1 cellular context compared by ENCODE assay signal in genomic region chr11:32890843-32891656, GRCh38.
A peak's percentile ranks its signal among the peaks of the same experiment; 100 is the strongest.
TF ChIP-seq lines count a peak whose summit lies in the region.

No MANE protein-coding gene starts in this region.

TF ChIP-seq in HEK293, 187 proteins besides CTCF, POLR2A, EP300 and RAD21 (continued from another document and continues in another):
- TF ChIP-seq, protein P1, sequence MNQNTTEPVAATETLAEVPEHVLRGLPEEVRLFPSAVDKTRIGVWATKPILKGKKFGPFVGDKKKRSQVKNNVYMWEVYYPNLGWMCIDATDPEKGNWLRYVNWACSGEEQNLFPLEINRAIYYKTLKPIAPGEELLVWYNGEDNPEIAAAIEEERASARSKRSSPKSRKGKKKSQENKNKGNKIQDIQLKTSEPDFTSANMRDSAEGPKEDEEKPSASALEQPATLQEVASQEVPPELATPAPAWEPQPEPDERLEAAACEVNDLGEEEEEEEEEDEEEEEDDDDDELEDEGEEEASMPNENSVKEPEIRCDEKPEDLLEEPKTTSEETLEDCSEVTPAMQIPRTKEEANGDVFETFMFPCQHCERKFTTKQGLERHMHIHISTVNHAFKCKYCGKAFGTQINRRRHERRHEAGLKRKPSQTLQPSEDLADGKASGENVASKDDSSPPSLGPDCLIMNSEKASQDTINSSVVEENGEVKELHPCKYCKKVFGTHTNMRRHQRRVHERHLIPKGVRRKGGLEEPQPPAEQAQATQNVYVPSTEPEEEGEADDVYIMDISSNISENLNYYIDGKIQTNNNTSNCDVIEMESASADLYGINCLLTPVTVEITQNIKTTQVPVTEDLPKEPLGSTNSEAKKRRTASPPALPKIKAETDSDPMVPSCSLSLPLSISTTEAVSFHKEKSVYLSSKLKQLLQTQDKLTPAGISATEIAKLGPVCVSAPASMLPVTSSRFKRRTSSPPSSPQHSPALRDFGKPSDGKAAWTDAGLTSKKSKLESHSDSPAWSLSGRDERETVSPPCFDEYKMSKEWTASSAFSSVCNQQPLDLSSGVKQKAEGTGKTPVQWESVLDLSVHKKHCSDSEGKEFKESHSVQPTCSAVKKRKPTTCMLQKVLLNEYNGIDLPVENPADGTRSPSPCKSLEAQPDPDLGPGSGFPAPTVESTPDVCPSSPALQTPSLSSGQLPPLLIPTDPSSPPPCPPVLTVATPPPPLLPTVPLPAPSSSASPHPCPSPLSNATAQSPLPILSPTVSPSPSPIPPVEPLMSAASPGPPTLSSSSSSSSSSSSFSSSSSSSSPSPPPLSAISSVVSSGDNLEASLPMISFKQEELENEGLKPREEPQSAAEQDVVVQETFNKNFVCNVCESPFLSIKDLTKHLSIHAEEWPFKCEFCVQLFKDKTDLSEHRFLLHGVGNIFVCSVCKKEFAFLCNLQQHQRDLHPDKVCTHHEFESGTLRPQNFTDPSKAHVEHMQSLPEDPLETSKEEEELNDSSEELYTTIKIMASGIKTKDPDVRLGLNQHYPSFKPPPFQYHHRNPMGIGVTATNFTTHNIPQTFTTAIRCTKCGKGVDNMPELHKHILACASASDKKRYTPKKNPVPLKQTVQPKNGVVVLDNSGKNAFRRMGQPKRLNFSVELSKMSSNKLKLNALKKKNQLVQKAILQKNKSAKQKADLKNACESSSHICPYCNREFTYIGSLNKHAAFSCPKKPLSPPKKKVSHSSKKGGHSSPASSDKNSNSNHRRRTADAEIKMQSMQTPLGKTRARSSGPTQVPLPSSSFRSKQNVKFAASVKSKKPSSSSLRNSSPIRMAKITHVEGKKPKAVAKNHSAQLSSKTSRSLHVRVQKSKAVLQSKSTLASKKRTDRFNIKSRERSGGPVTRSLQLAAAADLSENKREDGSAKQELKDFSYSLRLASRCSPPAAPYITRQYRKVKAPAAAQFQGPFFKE (tag by site-specific recombination; IDR thresholded peaks at IDR 0.05; ENCODE audit: borderline replicate concordance): no peak
- TF ChIP-seq, protein P2, sequence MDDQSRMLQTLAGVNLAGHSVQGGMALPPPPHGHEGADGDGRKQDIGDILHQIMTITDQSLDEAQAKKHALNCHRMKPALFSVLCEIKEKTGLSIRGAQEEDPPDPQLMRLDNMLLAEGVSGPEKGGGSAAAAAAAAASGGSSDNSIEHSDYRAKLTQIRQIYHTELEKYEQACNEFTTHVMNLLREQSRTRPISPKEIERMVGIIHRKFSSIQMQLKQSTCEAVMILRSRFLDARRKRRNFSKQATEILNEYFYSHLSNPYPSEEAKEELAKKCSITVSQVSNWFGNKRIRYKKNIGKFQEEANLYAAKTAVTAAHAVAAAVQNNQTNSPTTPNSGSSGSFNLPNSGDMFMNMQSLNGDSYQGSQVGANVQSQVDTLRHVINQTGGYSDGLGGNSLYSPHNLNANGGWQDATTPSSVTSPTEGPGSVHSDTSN (CRISPR knock-in tag; IDR thresholded peaks at IDR 0.05): no peak
- no peak for TF ChIP-seq ZBTB48 (tag by site-specific recombination; IDR thresholded peaks at IDR 0.05)
- TF ChIP-seq ZNF518A (tag by site-specific recombination; conservative IDR thresholded peaks at IDR 0.05; ENCODE audit: low read depth): no peak
- no peak for TF ChIP-seq ZNF768 (tag by site-specific recombination; IDR thresholded peaks at IDR 0.05)
- TF ChIP-seq ZNF426 (tag by site-specific recombination; IDR thresholded peaks at IDR 0.05): no peak
- TF ChIP-seq ZNF157 (tag by site-specific recombination; IDR thresholded peaks at IDR 0.05): no peak
- no peak for TF ChIP-seq EGR2 (tag by site-specific recombination; IDR thresholded peaks at IDR 0.05; ENCODE audit: low read depth)
- no peak for TF ChIP-seq ZNF223 (tag by site-specific recombination; IDR thresholded peaks at IDR 0.05)
- TF ChIP-seq WT1 (tag by site-specific recombination; IDR thresholded peaks at IDR 0.05): peak; percentile 92
- TF ChIP-seq, protein P3, sequence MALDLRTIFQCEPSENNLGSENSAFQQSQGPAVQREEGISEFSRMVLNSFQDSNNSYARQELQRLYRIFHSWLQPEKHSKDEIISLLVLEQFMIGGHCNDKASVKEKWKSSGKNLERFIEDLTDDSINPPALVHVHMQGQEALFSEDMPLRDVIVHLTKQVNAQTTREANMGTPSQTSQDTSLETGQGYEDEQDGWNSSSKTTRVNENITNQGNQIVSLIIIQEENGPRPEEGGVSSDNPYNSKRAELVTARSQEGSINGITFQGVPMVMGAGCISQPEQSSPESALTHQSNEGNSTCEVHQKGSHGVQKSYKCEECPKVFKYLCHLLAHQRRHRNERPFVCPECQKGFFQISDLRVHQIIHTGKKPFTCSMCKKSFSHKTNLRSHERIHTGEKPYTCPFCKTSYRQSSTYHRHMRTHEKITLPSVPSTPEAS (tag by site-specific recombination; IDR thresholded peaks at IDR 0.05): no peak; the same call in 1 of the 2 replicates
- TF ChIP-seq ZNF341 (tag by site-specific recombination; IDR thresholded peaks at IDR 0.05; ENCODE audit: low read depth): no peak
- TF ChIP-seq ZNF621 (tag by site-specific recombination; IDR thresholded peaks at IDR 0.05): no peak
- TF ChIP-seq ZBTB11 (tag by site-specific recombination; conservative IDR thresholded peaks at IDR 0.05; ENCODE audit: low read depth): no peak
- peak; percentile 95 for TF ChIP-seq PRDM6 (tag by site-specific recombination; IDR thresholded peaks at IDR 0.05)
- 0 out of 2 replicates have a peak, but pooled peaks have one; percentile 33 for TF ChIP-seq YY1 (tag by site-specific recombination; IDR thresholded peaks at IDR 0.05)
- peak; percentile 63 for TF ChIP-seq ZNF629 (tag by site-specific recombination; IDR thresholded peaks at IDR 0.05)
- peak; percentile 98 for TF ChIP-seq ZNF843 (tag by site-specific recombination; IDR thresholded peaks at IDR 0.05)
- peak; percentile 91 for TF ChIP-seq SCRT2 (tag by site-specific recombination; IDR thresholded peaks at IDR 0.05)
- TF ChIP-seq ZNF350 (tag by site-specific recombination; IDR thresholded peaks at IDR 0.05): no peak
- TF ChIP-seq TCF7L2 (IDR thresholded peaks at IDR 0.05; ENCODE audit: borderline replicate concordance, low read depth, low read length): peak; percentile 30; the same call in 1 of the 2 replicates
- peak; percentile 45 for TF ChIP-seq ZNF596 (tag by site-specific recombination; IDR thresholded peaks at IDR 0.05)
- peak; percentile 81; the same call in 1 of the 2 replicates for TF ChIP-seq ZSCAN30 (tag by site-specific recombination; IDR thresholded peaks at IDR 0.05)
- TF ChIP-seq ZNF704 (tag by site-specific recombination; IDR thresholded peaks at IDR 0.05): no peak
- TF ChIP-seq FEZF1 (tag by site-specific recombination; IDR thresholded peaks at IDR 0.05): peak; percentile 99
- no peak for TF ChIP-seq ZNF549 (tag by site-specific recombination; IDR thresholded peaks at IDR 0.05)
- no peak for TF ChIP-seq ZNF701 (tag by site-specific recombination; IDR thresholded peaks at IDR 0.05)
- no peak for TF ChIP-seq ZNF274 (IDR thresholded peaks at IDR 0.05; ENCODE audit: low read length)
- no peak for TF ChIP-seq ZNF274 (tag by site-specific recombination; IDR thresholded peaks at IDR 0.05; ENCODE audit: borderline replicate concordance)
- no peak for TF ChIP-seq ZNF521 (tag by site-specific recombination; IDR thresholded peaks at IDR 0.05)
- TF ChIP-seq, protein P4, sequence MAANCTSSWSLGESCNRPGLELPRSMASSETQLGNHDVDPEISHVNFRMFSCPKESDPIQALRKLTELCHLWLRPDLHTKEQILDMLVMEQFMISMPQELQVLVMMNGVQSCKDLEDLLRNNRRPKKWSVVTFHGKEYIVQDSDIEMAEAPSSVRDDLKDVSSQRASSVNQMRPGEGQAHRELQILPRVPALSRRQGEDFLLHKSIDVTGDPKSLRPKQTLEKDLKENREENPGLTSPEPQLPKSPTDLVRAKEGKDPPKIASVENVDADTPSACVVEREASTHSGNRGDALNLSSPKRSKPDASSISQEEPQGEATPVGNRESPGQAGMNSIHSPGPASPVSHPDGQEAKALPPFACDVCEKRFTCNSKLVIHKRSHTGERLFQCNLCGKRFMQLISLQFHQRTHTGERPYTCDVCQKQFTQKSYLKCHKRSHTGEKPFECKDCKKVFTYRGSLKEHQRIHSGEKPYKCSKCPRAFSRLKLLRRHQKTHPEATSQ (tag by site-specific recombination; IDR thresholded peaks at IDR 0.05): no peak
- peak; percentile 75; the same call in 1 of the 2 replicates for TF ChIP-seq BCL6B (tag by site-specific recombination; IDR thresholded peaks at IDR 0.05)
- no peak for TF ChIP-seq ZNF302 (tag by site-specific recombination; IDR thresholded peaks at IDR 0.05; ENCODE audit: low read depth)
- no peak for TF ChIP-seq ZNF354C (tag by site-specific recombination; IDR thresholded peaks at IDR 0.05; ENCODE audit: borderline replicate concordance, low read depth)
- TF ChIP-seq ZNF626 (tag by site-specific recombination; IDR thresholded peaks at IDR 0.05): 0 out of 2 replicates have a peak, but pooled peaks have one; percentile 53
